8 cellular contexts compared by ENCODE assay signal in the genomic region with DNA sequence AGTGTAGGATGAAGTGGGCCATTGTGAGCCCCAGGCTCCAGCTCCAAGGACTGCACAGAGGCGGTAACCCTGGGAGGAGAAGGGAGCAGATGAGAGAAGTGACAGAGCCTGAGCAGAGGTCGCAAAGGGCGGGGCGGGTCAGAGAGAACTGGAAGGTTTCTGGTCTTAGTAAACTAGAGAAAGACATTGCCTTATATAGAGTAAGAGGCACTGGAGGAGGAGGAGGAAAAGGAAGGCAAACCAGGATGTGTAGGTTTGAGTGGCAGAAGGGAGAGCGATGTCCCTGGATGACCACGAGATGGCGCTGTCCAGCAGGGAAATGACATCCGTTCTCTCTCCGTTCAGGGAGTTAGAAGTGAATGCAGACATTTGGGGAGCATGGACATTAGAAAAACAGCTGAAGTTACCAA. TPM values are rescaled to one million over a fixed set of nuclear protein-coding genes. Genes with fewer than 3 reads are reported as not detected.
DNase-seq lines count a peak whose midpoint lies in the region; ATAC-seq and TF ChIP-seq lines count a peak whose summit lies in the region.

No MANE protein-coding gene starts in this region.

- H3K36me3 ChIP-seq in HEK293 (ENCODE audit: control insufficient read depth in 2 of 2, insufficient read depth in 1 of 2, low read length in 2 of 2) (no peaks in the 10 kb centered on the region), adrenal gland (replicated peaks in 1 of 2) (no peaks in the 10 kb centered on the region)

- intact Hi-C loops in adrenal gland (cut with DNase I) (loop anchor here (2.0 to 5.0 kb wide), 3 partner anchors 57 to 127 kb away; no protein-coding TSS in a partner anchor), left ventricle myocardium superior (cut with micrococcal nuclease) (loop anchor here (2.0 kb wide), 1 partner anchor 126 kb away; no protein-coding TSS in a partner anchor)

- H3K4me3 ChIP-seq in HEK293 (ENCODE audit: low read depth, low read length) (no peak overlapping the region), adrenal gland (no peak overlapping the region), retinal pigment epithelial cell (ENCODE audit: low read length) (no peak overlapping the region)

- TF ChIP-seq POLR2A in adrenal gland (IDR thresholded peaks at IDR 0.05) = no peak

- TF ChIP-seq CTCF in GM12801 (IDR thresholded peaks at IDR 0.05; ENCODE audit: extremely low read depth, insufficient read length) (peak; percentile 91), HEK293 (tag by site-specific recombination; IDR thresholded peaks at IDR 0.05) (peak; percentile 83), adrenal gland (IDR thresholded peaks at IDR 0.05) (peak; percentile 75 to 94 (median 86)), retinal pigment epithelial cell (conservative IDR thresholded peaks at IDR 0.05; ENCODE audit: low read depth, low read length) (peak; percentile 93)

- H3K9me3 ChIP-seq in HEK293 (ENCODE audit: control insufficient read depth, insufficient read depth, low read depth, low read length) (no peaks in the 10 kb centered on the region; the same call in 1 of the 2 replicates), adrenal gland (replicated peaks in 1 of 3) (peaks cover 0 to 4% (median 0%) of the 10 kb centered on the region in 3 donors)

- peak; percentile 88 for ATAC-seq in left ventricle myocardium superior

- no peaks in the 10 kb centered on the region for H3K27me3 ChIP-seq in adrenal gland

- 10 to 13% (median 11%) methylated on average over 9 of the region's 9 CpGs for WGBS in adrenal gland, 4 donors

- DNase-seq in NAMALWA (ENCODE audit: low spot score) (peak; percentile 85), T follicular helper cell (ENCODE audit: low read depth) (peak; percentile 67), adrenal gland (peak; percentile 58 to 83 (median 73)), left ventricle myocardium superior (peak; percentile 66), retinal pigment epithelial cell (ENCODE audit: low read depth) (peak; percentile 26), 8988T (no peak)

- CTCF ChIA-PET in HEK293 (lab: Yijun Ruan, JAX) = interaction anchor here (0.6 to 7.3 kb wide), 44 partner anchors 8 to 745 kb away, joined by 3 to 199 read pairs (median 4); no protein-coding TSS in a partner anchor

- POLR2A ChIA-PET in HEK293 (lab: Yijun Ruan, JAX) = no interaction called here

- H3K4me1 ChIP-seq in HEK293 (ENCODE audit: control insufficient read depth, insufficient read depth, low read length) (0 out of 2 replicates have a peak, but pooled peaks cover 2% of the 10 kb centered on the region), adrenal gland (replicated peaks in 1 of 2) (peaks cover 0 to 5% of the 10 kb centered on the region in 2 donors)

- H3K27ac ChIP-seq in HEK293 (ENCODE audit: extremely low read depth, low read depth, low read length) (no peak overlapping the region), adrenal gland (no peak overlapping the region)

TF ChIP-seq in HEK293, 187 proteins besides CTCF, POLR2A, EP300 and RAD21:
- TF ChIP-seq SP7 (tag by site-specific recombination; IDR thresholded peaks at IDR 0.05) = peak; percentile 29; the same call in 1 of the 2 replicates
- TF ChIP-seq ZNF660 (tag by site-specific recombination; IDR thresholded peaks at IDR 0.05) = peak; percentile 33; the same call in 1 of the 2 replicates
- peak; percentile 42; the same call in 1 of the 2 replicates for TF ChIP-seq PRDM1 (tag by site-specific recombination; IDR thresholded peaks at IDR 0.05)
- no peak for TF ChIP-seq ZNF157 (tag by site-specific recombination; IDR thresholded peaks at IDR 0.05)
- peak; percentile 87 for TF ChIP-seq ZNF654 (tag by site-specific recombination; IDR thresholded peaks at IDR 0.05; ENCODE audit: low read depth)
- TF ChIP-seq, protein P1, sequence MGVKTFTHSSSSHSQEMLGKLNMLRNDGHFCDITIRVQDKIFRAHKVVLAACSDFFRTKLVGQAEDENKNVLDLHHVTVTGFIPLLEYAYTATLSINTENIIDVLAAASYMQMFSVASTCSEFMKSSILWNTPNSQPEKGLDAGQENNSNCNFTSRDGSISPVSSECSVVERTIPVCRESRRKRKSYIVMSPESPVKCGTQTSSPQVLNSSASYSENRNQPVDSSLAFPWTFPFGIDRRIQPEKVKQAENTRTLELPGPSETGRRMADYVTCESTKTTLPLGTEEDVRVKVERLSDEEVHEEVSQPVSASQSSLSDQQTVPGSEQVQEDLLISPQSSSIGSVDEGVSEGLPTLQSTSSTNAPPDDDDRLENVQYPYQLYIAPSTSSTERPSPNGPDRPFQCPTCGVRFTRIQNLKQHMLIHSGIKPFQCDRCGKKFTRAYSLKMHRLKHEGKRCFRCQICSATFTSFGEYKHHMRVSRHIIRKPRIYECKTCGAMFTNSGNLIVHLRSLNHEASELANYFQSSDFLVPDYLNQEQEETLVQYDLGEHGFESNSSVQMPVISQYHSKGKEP (tag by site-specific recombination; IDR thresholded peaks at IDR 0.05) = no peak
- peak; percentile 37; the same call in 1 of the 2 replicates for TF ChIP-seq ZBTB17 (tag by site-specific recombination; IDR thresholded peaks at IDR 0.05)
TF ChIP-seq in HEK293: peak in this region for 5.

RNA-seq across cellular contexts. Expression of a gene that starts 49.0 kb away (rescaled TPM):
- total RNA-seq in adrenal gland (1 to 10 TPM in 7 of 8 donors, under 1 TPM in 1; 0.97 to 6.1 (median 3.3) TPM), left ventricle myocardium superior (1.8 TPM)
- 1 to 10 TPM; 3.4 to 5.1 (median 3.8) TPM for polyA plus RNA-seq in adrenal gland
